Comparison of ENCODE assay signal across 2 cellular contexts in genomic region chr19:33438987-33439781, GRCh38.
TF ChIP-seq lines count a peak whose summit lies in the region.

No MANE protein-coding gene starts in this region.

TF ChIP-seq in A549, 52 proteins besides CTCF, POLR2A, EP300 and RAD21 (continued from another document):
- no peak for TF ChIP-seq REST (IDR thresholded peaks at IDR 0.05)
- no peak for TF ChIP-seq ZFP36 (IDR thresholded peaks at IDR 0.05; ENCODE audit: borderline replicate concordance, partially characterized antibody)
- no peak for TF ChIP-seq BHLHE40 (IDR thresholded peaks at IDR 0.05; ENCODE audit: low read depth, low read length)
- TF ChIP-seq CBX2 (IDR thresholded peaks at IDR 0.05; ENCODE audit: borderline replicate concordance, low read depth) = no peak
- no peak for TF ChIP-seq PBX3 (IDR thresholded peaks at IDR 0.05)
TF ChIP-seq in A549: peak in this region for 0.

TF ChIP-seq in GM23338, 12 proteins besides CTCF, POLR2A, EP300 and RAD21:
- TF ChIP-seq ZNF462 (CRISPR knock-in tag; IDR thresholded peaks at IDR 0.05) = no peak
- no peak for TF ChIP-seq EZH2phosphoT487 (IDR thresholded peaks at IDR 0.05; ENCODE audit: unreplicated experiment)
- no peak for TF ChIP-seq POLR2AphosphoS5 (IDR thresholded peaks at IDR 0.05; ENCODE audit: low read depth)
- no peak for TF ChIP-seq ETS1 (IDR thresholded peaks at IDR 0.05)
- no peak for TF ChIP-seq ZNF331 (CRISPR knock-in tag; IDR thresholded peaks at IDR 0.05; ENCODE audit: low read depth)
- no peak for TF ChIP-seq REST (IDR thresholded peaks at IDR 0.05; ENCODE audit: unreplicated experiment)
- no peak for TF ChIP-seq ZNF114 (CRISPR knock-in tag; IDR thresholded peaks at IDR 0.05)
- TF ChIP-seq EZH2 (IDR thresholded peaks at IDR 0.05; ENCODE audit: low read depth, unreplicated experiment) = no peak
- no peak for TF ChIP-seq NANOG (IDR thresholded peaks at IDR 0.05; ENCODE audit: borderline replicate concordance)
- no peak for TF ChIP-seq JUNB (IDR thresholded peaks at IDR 0.05; ENCODE audit: unreplicated experiment)
- TF ChIP-seq CREB1 (CRISPR knock-in tag; IDR thresholded peaks at IDR 0.05; ENCODE audit: low read depth) = no peak
- TF ChIP-seq STAT1 (IDR thresholded peaks at IDR 0.05; ENCODE audit: unreplicated experiment) = no peak
